In the genomic region with DNA sequence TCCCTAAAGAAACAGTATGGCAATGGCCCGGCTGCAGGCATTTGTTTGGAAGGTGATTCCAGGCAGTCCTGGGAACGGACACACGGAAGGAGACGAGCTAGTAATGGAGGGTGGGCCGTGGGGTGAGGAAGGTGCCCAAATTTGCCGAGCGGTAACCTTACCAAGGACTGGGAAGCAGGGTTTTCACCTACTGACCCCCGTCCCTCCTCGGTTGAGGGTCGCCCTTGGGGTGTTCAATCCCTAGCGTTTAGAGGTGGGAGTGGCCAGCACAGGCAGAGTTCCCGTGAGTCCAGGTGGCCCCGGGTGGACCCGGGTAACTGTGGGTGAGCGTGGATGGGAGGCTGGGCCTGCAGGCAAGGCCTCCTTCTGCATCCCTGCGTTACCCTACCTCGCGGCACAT, we compare ENCODE assay signal across 28 cellular contexts.
"Had no signal": no experiment of that assay in that cellular context is flagged by ENCODE, and none has a peak within 500 bp of the region (broad histone marks: within the 10 kb centered on the region; RNA-seq: fewer than 3 reads in every experiment).

No MANE protein-coding gene starts in this region.

- H3K27me3 Mint-ChIP-seq: memory B cell; naive thymus-derived CD4-positive, alpha-beta T cell; natural killer cell treated with Interleukin-12 subunit alpha and Interleukin-12 subunit beta and Interleukin-15 and Interleukin-18, amount 100 ng/mL, for 72 hours; stimulated activated memory B cell treated with anti-CD40 and anti-IgM and Interleukin-4, amounts not matched to agents 10 μg/mL and 1 μg/mL and 100 μg/mL, for 72 hours; stimulated activated naive CD8-positive, alpha-beta T cell treated with anti-CD3 and anti-CD28 coated beads, Interleukin-15, amount 100 ng/mL, for 72 hours; type B pancreatic cell had no signal

- H3K36me3 Mint-ChIP-seq: immature natural killer cell; memory B cell; natural killer cell treated with Interleukin-12 subunit alpha and Interleukin-12 subunit beta and Interleukin-15 and Interleukin-18, amount 100 ng/mL, for 72 hours; stimulated activated memory B cell treated with anti-CD40 and anti-IgM and Interleukin-4, amounts not matched to agents 10 μg/mL and 1 μg/mL and 100 μg/mL, for 72 hours had no signal

- H3K4me3 Mint-ChIP-seq: immature natural killer cell; memory B cell; naive thymus-derived CD4-positive, alpha-beta T cell; natural killer cell treated with Interleukin-12 subunit alpha and Interleukin-12 subunit beta and Interleukin-15 and Interleukin-18, amount 100 ng/mL, for 72 hours; neural crest cell; stimulated activated memory B cell treated with anti-CD40 and anti-IgM and Interleukin-4, amounts not matched to agents 10 μg/mL and 1 μg/mL and 100 μg/mL, for 72 hours; stimulated activated naive CD8-positive, alpha-beta T cell treated with anti-CD3 and anti-CD28 coated beads, Interleukin-15, amount 100 ng/mL, for 72 hours; type B pancreatic cell had no signal

- H3K36me3 ChIP-seq: left ventricle myocardium inferior, neutrophil, ovary, right atrium auricular region, right lobe of liver, tibial nerve, vagina had no signal

- ATAC-seq: mucosa of descending colon; naive thymus-derived CD4-positive, alpha-beta T cell; natural killer cell treated with Interleukin-12 subunit alpha and Interleukin-12 subunit beta and Interleukin-15 and Interleukin-18, amount 100 ng/mL, for 72 hours; right lobe of liver; stimulated activated memory B cell treated with anti-CD40 and anti-IgM and Interleukin-4, amounts not matched to agents 10 μg/mL and 1 μg/mL and 100 μg/mL, for 72 hours; stimulated activated naive CD8-positive, alpha-beta T cell treated with anti-CD3 and anti-CD28 coated beads, Interleukin-15, amount 100 ng/mL, for 72 hours had no signal

- H3K27ac ChIP-seq: left ventricle myocardium inferior, neutrophil, ovary, right atrium auricular region, right lobe of liver, tibial nerve, vagina had no signal

- H3K4me1 ChIP-seq: left ventricle myocardium inferior, right atrium auricular region, right lobe of liver, tibial nerve, vagina had no signal

- H3K4me1 Mint-ChIP-seq: immature natural killer cell; memory B cell; stimulated activated memory B cell treated with anti-CD40 and anti-IgM and Interleukin-4, amounts not matched to agents 10 μg/mL and 1 μg/mL and 100 μg/mL, for 72 hours had no signal

- H3K27ac Mint-ChIP-seq: immature natural killer cell; memory B cell; naive thymus-derived CD4-positive, alpha-beta T cell; natural killer cell treated with Interleukin-12 subunit alpha and Interleukin-12 subunit beta and Interleukin-15 and Interleukin-18, amount 100 ng/mL, for 72 hours; progenitor cell of endocrine pancreas; stimulated activated memory B cell treated with anti-CD40 and anti-IgM and Interleukin-4, amounts not matched to agents 10 μg/mL and 1 μg/mL and 100 μg/mL, for 72 hours; stimulated activated naive CD8-positive, alpha-beta T cell treated with anti-CD3 and anti-CD28 coated beads, Interleukin-15, amount 100 ng/mL, for 72 hours; type B pancreatic cell had no signal

- FAIRE-seq: islet of Langerhans had no signal

- H3K4me2 ChIP-seq: smooth muscle cell had no signal

- H3K27me3 ChIP-seq: neutrophil, ovary, right atrium auricular region, right lobe of liver, tibial nerve, vagina had no signal

- H3K4me3 ChIP-seq: left ventricle myocardium inferior, mucosa of descending colon, ovary, right atrium auricular region, right lobe of liver, smooth muscle cell, tibial nerve, vagina had no signal

- H3K9me3 Mint-ChIP-seq: immature natural killer cell, neural crest cell, type B pancreatic cell had no signal

- DNase-seq: hypothalamus; immature natural killer cell; left ventricle myocardium inferior; midbrain; mucosa of descending colon; naive thymus-derived CD4-positive, alpha-beta T cell; occipital lobe; ovary; right lobe of liver; stimulated activated CD4-positive, alpha-beta T cell treated with anti-CD3 and anti-CD28 coated beads, Interleukin-1b, Interleukin-23, amount 100 ng/mL, for 48 hours; stimulated activated CD4-positive, alpha-beta T cell treated with anti-CD3 and anti-CD28 coated beads, Interleukin-2, amount 100 ng/mL, for 48 hours; stimulated activated CD4-positive, alpha-beta T cell treated with anti-CD3 and anti-CD28 coated beads, Interleukin-4, amount 100 ng/mL, for 4 hours; stimulated activated CD8-positive, alpha-beta memory T cell treated with anti-CD3 and anti-CD28 coated beads, Interleukin-4, amount 100 ng/mL, for 48 hours; stimulated activated naive CD4-positive, alpha-beta T cell treated with Interleukin-2 at 50 U/mL for 16 hours; stimulated activated naive CD8-positive, alpha-beta T cell treated with anti-CD3 and anti-CD28 coated beads, Interleukin-15, amount 100 ng/mL, for 72 hours; substantia nigra had no signal

- H3K9me3 ChIP-seq: neutrophil, ovary, right atrium auricular region, right lobe of liver, vagina had no signal
